Comparison of ENCODE assay signal across 1 cellular context in genomic region chr2:231665208-231665921, GRCh38.
TF ChIP-seq lines count a peak whose summit lies in the region.

No MANE protein-coding gene starts in this region.

TF ChIP-seq in GM12878, 131 proteins besides CTCF, POLR2A, EP300 and RAD21 (continued from another document):
- TF ChIP-seq ZBTB40 (IDR thresholded peaks at IDR 0.05; ENCODE audit: borderline replicate concordance) (peak; percentile 14; the same call in 1 of the 2 replicates), RCOR1 (conservative IDR thresholded peaks at IDR 0.05; ENCODE audit: low read depth, low read length) (no peak), KAT2A (conservative IDR thresholded peaks at IDR 0.05; ENCODE audit: control insufficient read depth, low read depth, low read length) (no peak), IRF3 (IDR thresholded peaks at IDR 0.05) (no peak), BRCA1 (IDR thresholded peaks at IDR 0.05; ENCODE audit: low read depth, low read length) (no peak), SUZ12 (IDR thresholded peaks at IDR 0.05; ENCODE audit: unreplicated experiment) (no peak), ZNF274 (IDR thresholded peaks at IDR 0.05; ENCODE audit: insufficient read depth, insufficient read length) (no peak), CBFB (IDR thresholded peaks at IDR 0.05; ENCODE audit: low read depth) (no peak), MLLT1 (IDR thresholded peaks at IDR 0.05) (peak; percentile 40; the same call in 1 of the 2 replicates), MYB (IDR thresholded peaks at IDR 0.05; ENCODE audit: borderline replicate concordance, low read depth, low read length) (no peak), POLR2AphosphoS2 (IDR thresholded peaks at IDR 0.05; ENCODE audit: low read depth, low read length) (no peak), ZNF622 (IDR thresholded peaks at IDR 0.05) (no peak), RUNX3 (IDR thresholded peaks at IDR 0.05; ENCODE audit: low read length) (no peak), ZNF592 (IDR thresholded peaks at IDR 0.05) (no peak), NR2F1 (conservative IDR thresholded peaks at IDR 0.05) (no peak), ATF7 (IDR thresholded peaks at IDR 0.05; ENCODE audit: low read depth) (no peak), NR2C1 (IDR thresholded peaks at IDR 0.05) (no peak), TCF7 (IDR thresholded peaks at IDR 0.05; ENCODE audit: borderline replicate concordance) (no peak), MTA2 (IDR thresholded peaks at IDR 0.05; ENCODE audit: low read depth) (no peak), ZBTB4 (CRISPR knock-in tag; IDR thresholded peaks at IDR 0.05) (no peak), TAF1 (IDR thresholded peaks at IDR 0.05; ENCODE audit: borderline replicate concordance, low read depth, low read length) (no peak), ZNF687 (IDR thresholded peaks at IDR 0.05) (0 out of 2 replicates have a peak, but pooled peaks have one; percentile 10), YBX1 (IDR thresholded peaks at IDR 0.05) (no peak), ZNF207 (IDR thresholded peaks at IDR 0.05; ENCODE audit: borderline replicate concordance) (no peak), ZBTB33 (IDR thresholded peaks at IDR 0.05) (no peak)
